In the genomic region with DNA sequence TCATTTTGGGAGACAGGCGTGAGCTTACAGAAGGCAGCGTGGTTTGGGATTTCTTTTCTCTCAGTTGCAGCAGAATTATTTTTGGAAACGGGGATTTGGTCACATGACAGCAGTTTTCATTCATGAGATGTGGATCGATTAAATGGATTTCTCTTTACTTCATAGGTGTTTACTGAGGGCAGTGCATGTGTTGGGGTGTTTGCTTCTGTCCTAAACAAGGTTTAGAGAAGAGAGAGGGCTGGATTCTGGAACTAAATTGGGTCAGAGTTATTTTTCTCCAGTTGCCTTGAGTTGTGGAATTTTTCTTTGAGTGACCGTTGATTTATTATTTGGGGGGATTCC, we compare ENCODE assay signal across 9 cellular contexts. TPM values are rescaled to one million over a fixed set of nuclear protein-coding genes. Genes with fewer than 3 reads are reported as not detected.
DNase-seq lines count a peak whose midpoint lies in the region; ATAC-seq and TF ChIP-seq lines count a peak whose summit lies in the region.
"Had no signal": no experiment of that assay in that cellular context is flagged by ENCODE, and none has a peak within 500 bp of the region (broad histone marks: within the 10 kb centered on the region; RNA-seq: fewer than 3 reads in every experiment).

No MANE protein-coding gene starts in this region.

- H3K9ac ChIP-seq in SK-N-MC (ENCODE audit: insufficient read length) (peak overlapping the region; percentile 37), skeletal muscle satellite cell (ENCODE audit: low read depth, low read length) (peak overlapping the region; percentile 55)

- H3K4me1 ChIP-seq in gastroesophageal sphincter (peaks cover 15 to 86% (median 49%) of the 10 kb centered on the region in 3 donors), skeletal muscle satellite cell (ENCODE audit: control insufficient read depth, insufficient read depth, low read length) (peaks cover 39% of the 10 kb centered on the region)

- H3K27ac ChIP-seq in SK-N-MC (peak overlapping the region; percentile 54; the same call in 1 of the 2 replicates), gastroesophageal sphincter (peak overlapping the region; percentile 21 to 88 (median 88))

- TF ChIP-seq POLR2A in gastroesophageal sphincter (IDR thresholded peaks at IDR 0.05), result no peak

- TF ChIP-seq EP300 in gastroesophageal sphincter (IDR thresholded peaks at IDR 0.05), result no peak

- H3K9me3 ChIP-seq in SK-N-MC (ENCODE audit: low read depth, low read length) (no peaks in the 10 kb centered on the region), gastroesophageal sphincter (no peaks in the 10 kb centered on the region), skeletal muscle satellite cell (replicated peaks; ENCODE audit: low read length) (no peaks in the 10 kb centered on the region)

- DNase-seq in SK-N-MC (ENCODE audit: low read depth, low spot score) (no peak), NCI-H2171 (lab: John Stamatoyannopoulos, UW) (no peak)
- no peak for DNase-seq in activated naive CD4-positive, alpha-beta T cell treated with Interleukin-2 at 50 U/mL for 16 hours
- no peak for DNase-seq in stimulated activated CD4-positive, alpha-beta T cell treated with anti-CD3 and anti-CD28 coated beads, Interleukin-12 subunit alpha, Interleukin-12 subunit beta, amount 100 ng/mL, for 4 hours
- DNase-seq: H7 had no signal

- no peak for TF ChIP-seq CTCF in gastroesophageal sphincter (IDR thresholded peaks at IDR 0.05)

- ATAC-seq in GM19324 (IDR thresholded peaks at IDR 0.05; ENCODE audit: low FRiP score, unreplicated experiment) (peak; percentile 6), gastroesophageal sphincter (no peak), GM19328 (IDR thresholded peaks at IDR 0.05; ENCODE audit: unreplicated experiment) (no peak)

- 0 to 13% methylated on average over 2 to 4 of the region's 5 CpGs for WGBS in gastroesophageal sphincter (ENCODE audit: low coverage in 1 of 2), 2 donors

- peak overlapping the region; percentile 69 for H3K4me3 ChIP-seq in SK-N-MC
- H3K4me3 ChIP-seq in gastroesophageal sphincter, result peak overlapping the region in 1 of 2 donors; percentile 32
- peak overlapping the region; percentile 50 for H3K4me3 ChIP-seq in skeletal muscle satellite cell (ENCODE audit: low read length)

- no peaks in the 10 kb centered on the region for H3K27me3 ChIP-seq in gastroesophageal sphincter
- no peaks in the 10 kb centered on the region for H3K27me3 ChIP-seq in skeletal muscle satellite cell (ENCODE audit: control insufficient read depth, insufficient read depth, low read length)

- H3K36me3 ChIP-seq in SK-N-MC (ENCODE audit: insufficient read depth, low read length) (no peaks in the 10 kb centered on the region), gastroesophageal sphincter (no peaks in the 10 kb centered on the region), skeletal muscle satellite cell (ENCODE audit: insufficient read depth, low read length) (no peaks in the 10 kb centered on the region)

- H3K4me2 ChIP-seq in skeletal muscle satellite cell (ENCODE audit: low read length), result peak overlapping the region; percentile 74

RNA-seq across cellular contexts. Expression of a gene that starts 18.6 kb away (rescaled TPM):
- 10 to 100 TPM; 37.4 to 89.5 (median 53.0) TPM for total RNA-seq in gastroesophageal sphincter
- total RNA-seq in skeletal muscle satellite cell (2012; rRNA removed), result 21.0 and 32.5 TPM in 2 replicates
